In genomic region chr7:863106-863505, GRCh38 we compare ENCODE assay signal across 16 cellular contexts. TPM values are rescaled to one million over a fixed set of nuclear protein-coding genes. Genes with fewer than 3 reads are reported as not detected.
DNase-seq lines count a peak whose midpoint lies in the region; ATAC-seq and TF ChIP-seq lines count a peak whose summit lies in the region.
"Had no signal": no experiment of that assay in that cellular context is flagged by ENCODE, and none has a peak within 500 bp of the region (broad histone marks: within the 10 kb centered on the region; RNA-seq: fewer than 3 reads in every experiment).

No MANE protein-coding gene starts in this region.

- H3K9me3 ChIP-seq in heart left ventricle (no peaks in the 10 kb centered on the region), Caco-2 (no peaks in the 10 kb centered on the region), neural progenitor cell (ENCODE audit: low read depth) (no peaks in the 10 kb centered on the region)

- no peak for TF ChIP-seq POLR2A in heart left ventricle (IDR thresholded peaks at IDR 0.05)

- H3K4me3 Mint-ChIP-seq in Caco-2 (ENCODE audit: unreplicated experiment) (no peak overlapping the region), neural progenitor cell (no peak overlapping the region)
- H3K4me3 Mint-ChIP-seq: CD4-positive, alpha-beta memory T cell; GM23338; H9 had no signal

- CTCF ChIA-PET in Caco-2 (lab: Charles Lee) (no interaction called here), RWPE1 (lab: Yijun Ruan, JAX) (interaction anchor here (0.6 to 1.1 kb wide), 2 partner anchors 26 to 204 kb away, joined by 3 read pairs; no protein-coding TSS in a partner anchor)

- H3K36me3 Mint-ChIP-seq in Caco-2 (ENCODE audit: insufficient read depth, unreplicated experiment) (peaks cover 92% of the 10 kb centered on the region), neural progenitor cell (peaks cover 53% of the 10 kb centered on the region)

- TF ChIP-seq CTCF in heart left ventricle (IDR thresholded peaks at IDR 0.05) (no peak), Caco-2 (IDR thresholded peaks at IDR 0.05; ENCODE audit: insufficient read depth in 1 of 2, low read depth in 1 of 2, low read length in 1 of 2, severe bottlenecking in 1 of 2, unreplicated experiment in 1 of 2) (no peak), RWPE1 (conservative IDR thresholded peaks at IDR 0.05; ENCODE audit: low read depth) (no peak), neural progenitor cell (IDR thresholded peaks at IDR 0.05) (no peak)

- H3K9ac ChIP-seq in neural progenitor cell, result no peak overlapping the region

- intact Hi-C loops in Right ventricle myocardium inferior (cut with DNase I), result no loop called here
- intact Hi-C loops in heart left ventricle (cut with DNase I), result loop anchor here in 2 of 10 donors (10.0 kb wide), 1 partner anchor 538 kb away; no protein-coding TSS in a partner anchor
- intact Hi-C loops in Caco-2 (cut with micrococcal nuclease; ENCODE audit: unreplicated experiment), result no loop called here

- H3K4me1 Mint-ChIP-seq in Caco-2 (ENCODE audit: low read depth, unreplicated experiment) (peaks cover 42% of the 10 kb centered on the region), neural progenitor cell (peaks cover 4% of the 10 kb centered on the region)
- H3K4me1 Mint-ChIP-seq: GM23338, H9 had no signal

- peaks cover 21% of the 10 kb centered on the region for H3F3A ChIP-seq in neural progenitor cell (ENCODE audit: low read depth)

- DNase-seq in Right ventricle myocardium inferior (ENCODE audit: missing footprints) (peak; percentile 33), heart left ventricle (no peak), Caco-2 (no peak), RWPE1 (ENCODE audit: low spot score) (no peak), neural progenitor cell (ENCODE audit: low spot score) (no peak), OCI-M2 (lab: John Stamatoyannopoulos, UW; ENCODE audit: unreplicated experiment) (no peak)
- DNase-seq: C1 segment of cervical spinal cord; CD4-positive, alpha-beta memory T cell; DMS 273 treated with DMSO at 0.1 percent for 48 hours; DMS79; EL; GDM1; H9 had no signal

- H2AFZ ChIP-seq in neural progenitor cell (replicated peaks), result no peak overlapping the region
- H2AFZ ChIP-seq: GM23338 had no signal

- H3K4me2 ChIP-seq in neural progenitor cell, result peak overlapping the region; percentile 66
- H3K4me2 ChIP-seq: GM23338 had no signal

- H3K27me3 ChIP-seq in heart left ventricle, result no peaks in the 10 kb centered on the region
- H3K27me3 ChIP-seq in Caco-2 (replicated peaks; ENCODE audit: control insufficient read depth, insufficient read depth, low read length), result no peaks in the 10 kb centered on the region
- H3K27me3 ChIP-seq in neural progenitor cell, result no peaks in the 10 kb centered on the region

- no TSS peak for BruUV-seq in Caco-2 (replicated peaks; lab: Mats Ljungman, UMichigan)

- H3K4me1 ChIP-seq in heart left ventricle (peaks cover 0 to 16% (median 11%) of the 10 kb centered on the region in 12 donors), Caco-2 (peaks cover 38% of the 10 kb centered on the region), neural progenitor cell (peaks cover 18% of the 10 kb centered on the region)

- H3K27me3 Mint-ChIP-seq in Caco-2 (ENCODE audit: insufficient read depth, unreplicated experiment) (no peaks in the 10 kb centered on the region), neural progenitor cell (ENCODE audit: insufficient read depth, low read depth) (peaks cover 6% of the 10 kb centered on the region)
- H3K27me3 Mint-ChIP-seq: CD4-positive, alpha-beta memory T cell had no signal

- peaks cover 15% of the 10 kb centered on the region for H4K20me1 ChIP-seq in neural progenitor cell (ENCODE audit: low read depth)

- POLR2A ChIA-PET in Caco-2 (lab: Charles Lee) (no interaction called here), RWPE1 (lab: Yijun Ruan, JAX; ENCODE audit: low non-redundant PET) (no interaction called here)

- WGBS in heart left ventricle, 4 donors, result 88 to 98% (median 91%) methylated on average over 16 of the region's 16 CpGs

- H3K27ac Mint-ChIP-seq in Caco-2 (ENCODE audit: unreplicated experiment) (peak overlapping the region; percentile 87), neural progenitor cell (no peak overlapping the region)
- H3K27ac Mint-ChIP-seq: GM23338 had no signal

- no peak overlapping the region for H3K27ac ChIP-seq in heart left ventricle
- H3K27ac ChIP-seq in RWPE1, result peak overlapping the region; percentile 33
- peak overlapping the region; percentile 81 for H3K27ac ChIP-seq in neural progenitor cell

- ATAC-seq in Right ventricle myocardium inferior (no peak), heart left ventricle (no peak)
- ATAC-seq: GM12878, GM23338, HCT116 had no signal

- H3K4me3 ChIP-seq in heart left ventricle, result no peak overlapping the region
- H3K4me3 ChIP-seq in Caco-2 (ENCODE audit: low read depth, low read length), result no peak overlapping the region
- H3K4me3 ChIP-seq in neural progenitor cell, result no peak overlapping the region
- H3K4me3 ChIP-seq: GM12878, GM23338 had no signal

- H3K36me3 ChIP-seq in heart left ventricle (peaks cover 8 to 99% (median 92%) of the 10 kb centered on the region in 9 donors), Caco-2 (ENCODE audit: control insufficient read depth, insufficient read depth, low read length) (peaks cover 5% of the 10 kb centered on the region), neural progenitor cell (no peaks in the 10 kb centered on the region)

- no peaks in the 10 kb centered on the region for H3K9me3 Mint-ChIP-seq in Caco-2 (ENCODE audit: unreplicated experiment)
- H3K9me3 Mint-ChIP-seq in neural progenitor cell, result no peaks in the 10 kb centered on the region
- H3K9me3 Mint-ChIP-seq: CD4-positive, alpha-beta memory T cell; GM23338; H9 had no signal

- H3K79me2 ChIP-seq in neural progenitor cell (ENCODE audit: low read depth), result no peaks in the 10 kb centered on the region

RNA-seq across cellular contexts. Expression of gene GET4, which starts 13.2 kb away (rescaled TPM):
- total RNA-seq in Right ventricle myocardium inferior (19.1 TPM), heart left ventricle (10 to 100 TPM; 14.6 to 27.3 (median 18.6) TPM), Caco-2 (2022) (124 and 130 TPM in 2 replicates), neural progenitor cell (ENCODE audit: low replicate concordance) (17.2 and 35.7 TPM in 2 replicates)
- polyA plus RNA-seq in heart left ventricle, result 10 to 100 TPM; 19.7 to 34.1 TPM

RNA-seq across cellular contexts. Expression of gene SUN1, which starts 30.8 kb away (rescaled TPM):
- 176 TPM for total RNA-seq in Right ventricle myocardium inferior
- total RNA-seq in heart left ventricle, result 100 to 1,000 TPM; 117 to 203 (median 157) TPM
- 100 to 1,000 TPM; 111 to 148 TPM for polyA plus RNA-seq in heart left ventricle
- total RNA-seq in Caco-2 (2022), result 141 and 146 TPM in 2 replicates
- total RNA-seq in neural progenitor cell (ENCODE audit: low replicate concordance), result 104 and 131 TPM in 2 replicates

Comparison
In these comparisons a context has a peak if more than half of its experiments do, and no peak if none do; other contexts are left out.
1. H3K27ac ChIP-seq: peak in RWPE1 (single experiment) and neural progenitor cell (single experiment); none in heart left ventricle (0 of 12).